In genomic region chr15:66573719-66574641, GRCh38 we compare ENCODE assay signal across 17 cellular contexts. TPM values are rescaled to one million over a fixed set of nuclear protein-coding genes. Genes with fewer than 3 reads are reported as not detected.
DNase-seq lines count a peak whose midpoint lies in the region; ATAC-seq, FAIRE-seq and TF ChIP-seq lines count a peak whose summit lies in the region.
"Had no signal": no experiment of that assay in that cellular context is flagged by ENCODE, and none has a peak within 500 bp of the region (broad histone marks: within the 10 kb centered on the region; RNA-seq: fewer than 3 reads in every experiment).

No MANE protein-coding gene starts in this region.

- H3K9ac ChIP-seq in GM12878 (ENCODE audit: control insufficient read depth, insufficient read depth, low read length) (no peak overlapping the region), subcutaneous abdominal adipose tissue (ENCODE audit: low read length in 5 of 5) (peak overlapping the region in 1 of 5 donors; percentile 26)

- no TSS peak for BruUV-seq in GM12878 (replicated peaks; lab: Mats Ljungman, UMichigan)

- in situ Hi-C loops in GM12878 (cut with MboI), result no loop called here

- 27% methylated on average over 10 of the region's 10 CpGs for WGBS in GM12878 (ENCODE audit: insufficient coverage, insufficient replicate concordance, low lambda C conversion rate, missing lambda C conversion rate)
- 54 to 60% methylated on average over 10 of the region's 10 CpGs for WGBS in lower leg skin, 2 donors

- no peak for DNase-seq in activated T-cell treated with anti-CD3 and anti-CD28 coated beads, Interleukin-2, amount 50 U/mL, for 72 hours
- no peak for DNase-seq in activated T-cell treated with anti-CD3 and anti-CD28 coated beads, Interleukin-2, amount 50 U/mL, for 4 hours
- DNase-seq in GM12878 (ENCODE audit: low read depth, low spot score) (no peak), left cardiac atrium (no peak), lower leg skin (ENCODE audit: low spot score in 2 of 2) (no peak)
- DNase-seq: activated B cell treated with CpG ODN at 0.5 μM for 24 hours; activated naive CD8-positive, alpha-beta T cell treated with anti-CD3 and anti-CD28 coated beads for 36 hours; activated T-cell treated with anti-CD3 and anti-CD28 coated beads for 4 hours; lower lobe of right lung; NCI-H1694; NCI-H524 had no signal

- H2AFZ ChIP-seq in GM12878 (ENCODE audit: control insufficient read depth, low read depth, low read length), result no peak overlapping the region

- H3K9me3 Mint-ChIP-seq in activated T-cell treated with anti-CD3 and anti-CD28 coated beads, Interleukin-2, amount 50 U/mL, for 72 hours, result no peaks in the 10 kb centered on the region
- no peaks in the 10 kb centered on the region for H3K9me3 Mint-ChIP-seq in activated T-cell treated with anti-CD3 and anti-CD28 coated beads, Interleukin-2, amount 50 U/mL, for 4 hours
- H3K9me3 Mint-ChIP-seq: activated B cell treated with CpG ODN at 0.5 μM for 24 hours; activated naive CD8-positive, alpha-beta T cell treated with anti-CD3 and anti-CD28 coated beads for 36 hours; stimulated activated effector memory CD8-positive, alpha-beta T cell treated with anti-CD3 and anti-CD28 coated beads, Interleukin-12 subunit alpha, Interleukin-12 subunit beta, amount 100 ng/mL, for 72 hours had no signal

- H3K36me3 Mint-ChIP-seq in activated T-cell treated with anti-CD3 and anti-CD28 coated beads, Interleukin-2, amount 50 U/mL, for 72 hours (ENCODE audit: insufficient read depth in 2 of 2), result no peaks in the 10 kb centered on the region
- no peaks in the 10 kb centered on the region for H3K36me3 Mint-ChIP-seq in activated T-cell treated with anti-CD3 and anti-CD28 coated beads, Interleukin-2, amount 50 U/mL, for 4 hours (ENCODE audit: insufficient read depth)
- H3K36me3 Mint-ChIP-seq: activated naive CD8-positive, alpha-beta T cell treated with anti-CD3 and anti-CD28 coated beads for 36 hours; stimulated activated effector memory CD8-positive, alpha-beta T cell treated with anti-CD3 and anti-CD28 coated beads, Interleukin-12 subunit alpha, Interleukin-12 subunit beta, amount 100 ng/mL, for 72 hours had no signal

- no peaks in the 10 kb centered on the region for H3K27me3 ChIP-seq in GM12878 (replicated peaks in 1 of 2; ENCODE audit: control insufficient read depth in 2 of 2, insufficient read depth in 2 of 2, low read length in 1 of 2)
- no peaks in the 10 kb centered on the region for H3K27me3 ChIP-seq in subcutaneous abdominal adipose tissue (ENCODE audit: control insufficient read depth in 5 of 5, insufficient read depth in 4 of 5, low read length in 5 of 5)

- intact Hi-C loops in GM12878 (cut with micrococcal nuclease; ENCODE audit: unreplicated experiment), result no loop called here
- intact Hi-C loops in left cardiac atrium (cut with DNase I), result no loop called here
- intact Hi-C loops in lower leg skin (cut with DNase I; ENCODE audit: low total_unique reads), result no loop called here

- no peaks in the 10 kb centered on the region for H3K9me3 ChIP-seq in GM12878 (replicated peaks; ENCODE audit: control insufficient read depth, insufficient read depth, low read length)
- no peaks in the 10 kb centered on the region for H3K9me3 ChIP-seq in subcutaneous abdominal adipose tissue (ENCODE audit: control insufficient read depth in 5 of 5, low read length in 5 of 5)
- H3K9me3 ChIP-seq: A549, lower lobe of right lung had no signal

- TF ChIP-seq CTCF in GM12878 (IDR thresholded peaks at IDR 0.05 in 2 of 3, conservative IDR thresholded peaks at IDR 0.05 in 1 of 3; ENCODE audit: control insufficient read depth in 2 of 3, extremely low read depth in 1 of 3, insufficient read depth in 1 of 3, low read depth in 3 of 3, low read length in 3 of 3) (no peak), lower leg skin (IDR thresholded peaks at IDR 0.05) (no peak)

- H3K27ac ChIP-seq in GM12878 (ENCODE audit: control insufficient read depth, insufficient read depth) (no peak overlapping the region), subcutaneous abdominal adipose tissue (ENCODE audit: low read depth, low read length) (peak overlapping the region; percentile 50)
- H3K27ac ChIP-seq: A549, epithelial cell of prostate, lower lobe of right lung had no signal

- no peak for ATAC-seq in activated T-cell treated with anti-CD3 and anti-CD28 coated beads, Interleukin-2, amount 50 U/mL, for 72 hours (replicated peaks in 1 of 2)
- ATAC-seq in activated T-cell treated with anti-CD3 and anti-CD28 coated beads, Interleukin-2, amount 50 U/mL, for 4 hours, result no peak
- ATAC-seq in GM12878 (peak; percentile 55), left cardiac atrium (peak; percentile 84 to 87), GM21717 (IDR thresholded peaks at IDR 0.05; ENCODE audit: unreplicated experiment) (no peak), GM19035 (IDR thresholded peaks at IDR 0.05; ENCODE audit: unreplicated experiment) (no peak)
- ATAC-seq: A549; lower lobe of right lung; stimulated activated effector memory CD8-positive, alpha-beta T cell treated with anti-CD3 and anti-CD28 coated beads, Interleukin-12 subunit alpha, Interleukin-12 subunit beta, amount 100 ng/mL, for 72 hours had no signal

- SMC1A ChIA-PET in GM12878 (lab: Charles Lee; ENCODE audit: uncharacterized antibody, unreplicated experiment), result no interaction called here

- CTCF ChIA-PET in GM12878 (lab: Yijun Ruan, JAX), result interaction anchor here (0.7 to 1.7 kb wide), 4 partner anchors 8 to 838 kb away, joined by 3 to 5 read pairs (median 4); partner anchors contain the start of gene LCTL

- peak; percentile 64 for FAIRE-seq in GM12878 (lab: Jason Lieb, UNC)
- FAIRE-seq: A549 had no signal

- RAD21 ChIA-PET in GM12878 (lab: Charles Lee; ENCODE audit: unreplicated experiment), result no interaction called here

- TF ChIP-seq RAD21 in GM12878 (IDR thresholded peaks at IDR 0.05; ENCODE audit: insufficient read depth, low read depth, low read length), result no peak

- 0 out of 2 replicates have a peak overlapping the region, but pooled peaks have one; percentile 11 for H3K4me2 ChIP-seq in GM12878 (ENCODE audit: control insufficient read depth, insufficient read depth)
- H3K4me2 ChIP-seq: A549 had no signal

- no peak for TF ChIP-seq EP300 in GM12878 (IDR thresholded peaks at IDR 0.05; ENCODE audit: borderline replicate concordance in 1 of 2, control insufficient read depth in 1 of 2, low read depth in 2 of 2, low read length in 2 of 2)

- peak overlapping the region; percentile 21 for H3K27ac Mint-ChIP-seq in activated T-cell treated with anti-CD3 and anti-CD28 coated beads, Interleukin-2, amount 50 U/mL, for 72 hours
- H3K27ac Mint-ChIP-seq: activated B cell treated with CpG ODN at 0.5 μM for 24 hours; activated naive CD8-positive, alpha-beta T cell treated with anti-CD3 and anti-CD28 coated beads for 36 hours; stimulated activated effector memory CD8-positive, alpha-beta T cell treated with anti-CD3 and anti-CD28 coated beads, Interleukin-12 subunit alpha, Interleukin-12 subunit beta, amount 100 ng/mL, for 72 hours had no signal

- TF ChIP-seq POLR2A in GM12878 (IDR thresholded peaks at IDR 0.05; ENCODE audit: low read depth, low read length), result no peak
- no peak for TF ChIP-seq POLR2A in lower leg skin (IDR thresholded peaks at IDR 0.05)

- H3K4me3 Mint-ChIP-seq in activated T-cell treated with anti-CD3 and anti-CD28 coated beads, Interleukin-2, amount 50 U/mL, for 72 hours, result no peak overlapping the region
- no peak overlapping the region for H3K4me3 Mint-ChIP-seq in activated T-cell treated with anti-CD3 and anti-CD28 coated beads, Interleukin-2, amount 50 U/mL, for 4 hours
- H3K4me3 Mint-ChIP-seq: activated B cell treated with CpG ODN at 0.5 μM for 24 hours; activated naive CD8-positive, alpha-beta T cell treated with anti-CD3 and anti-CD28 coated beads for 36 hours; stimulated activated effector memory CD8-positive, alpha-beta T cell treated with anti-CD3 and anti-CD28 coated beads, Interleukin-12 subunit alpha, Interleukin-12 subunit beta, amount 100 ng/mL, for 72 hours had no signal

- no peaks in the 10 kb centered on the region for H3K27me3 Mint-ChIP-seq in activated T-cell treated with anti-CD3 and anti-CD28 coated beads, Interleukin-2, amount 50 U/mL, for 72 hours (ENCODE audit: low read depth)
- no peaks in the 10 kb centered on the region for H3K27me3 Mint-ChIP-seq in activated T-cell treated with anti-CD3 and anti-CD28 coated beads, Interleukin-2, amount 50 U/mL, for 4 hours (ENCODE audit: low read depth)
- H3K27me3 Mint-ChIP-seq: activated B cell treated with CpG ODN at 0.5 μM for 24 hours; activated naive CD8-positive, alpha-beta T cell treated with anti-CD3 and anti-CD28 coated beads for 36 hours had no signal

- H3K4me1 ChIP-seq in GM12878 (ENCODE audit: control insufficient read depth, insufficient read depth, low read length), result 0 out of 2 replicates have a peak, but pooled peaks cover 4% of the 10 kb centered on the region
- H3K4me1 ChIP-seq in subcutaneous abdominal adipose tissue (ENCODE audit: control insufficient read depth in 5 of 5, insufficient read depth in 5 of 5, low read length in 5 of 5), result peaks cover 0 to 7% (median 4%) of the 10 kb centered on the region in 5 donors
- H3K4me1 ChIP-seq: A549, lower lobe of right lung had no signal

- no peak overlapping the region for H3K4me3 ChIP-seq in GM12878
- peak overlapping the region in 1 of 5 donors; percentile 6 for H3K4me3 ChIP-seq in subcutaneous abdominal adipose tissue (ENCODE audit: low read depth in 1 of 5, low read length in 5 of 5)
- H3K4me3 ChIP-seq in lower leg skin (ENCODE audit: low read depth, poor library complexity, severe bottlenecking), result no peak overlapping the region
- H3K4me3 ChIP-seq: A549, lower lobe of right lung had no signal

- H3K79me2 ChIP-seq in GM12878 (ENCODE audit: control insufficient read depth, insufficient read depth, low read length), result no peaks in the 10 kb centered on the region

- no peaks in the 10 kb centered on the region for H4K20me1 ChIP-seq in GM12878 (ENCODE audit: control insufficient read depth, insufficient read depth)

- POLR2A ChIA-PET in GM12878 (lab: Charles Lee), result no interaction called here

- no peaks in the 10 kb centered on the region for H3K36me3 ChIP-seq in GM12878 (ENCODE audit: control insufficient read depth in 2 of 2, insufficient read depth in 2 of 2, low read length in 1 of 2)
- H3K36me3 ChIP-seq in subcutaneous abdominal adipose tissue (ENCODE audit: control insufficient read depth in 5 of 5, insufficient read depth in 5 of 5, low read length in 5 of 5), result no peaks in the 10 kb centered on the region
- H3K36me3 ChIP-seq: lower lobe of right lung had no signal

- H3K4me1 Mint-ChIP-seq in activated T-cell treated with anti-CD3 and anti-CD28 coated beads, Interleukin-2, amount 50 U/mL, for 72 hours (ENCODE audit: low read depth), result peaks cover 22% of the 10 kb centered on the region
- no peaks in the 10 kb centered on the region for H3K4me1 Mint-ChIP-seq in activated T-cell treated with anti-CD3 and anti-CD28 coated beads, Interleukin-2, amount 50 U/mL, for 4 hours (ENCODE audit: low read depth)

RNA-seq across cellular contexts. Expression of gene LCTL, which starts 8.2 kb away (rescaled TPM):
- total RNA-seq in activated T-cell treated with anti-CD3 and anti-CD28 coated beads, Interleukin-2, amount 50 U/mL, for 72 hours, result not detected
- not detected for total RNA-seq in activated T-cell treated with anti-CD3 and anti-CD28 coated beads, Interleukin-2, amount 50 U/mL, for 4 hours
- total RNA-seq in GM12878 (2013; cell fraction: nucleolus; rRNA removed), result not detected in 2 replicates
- total RNA-seq in GM12878 (2014; rRNA removed) (not detected in 2 replicates), GM12878 (2014; rRNA removed; fragmentation: Illumina TruSeq; extraction: Trizol) (not detected in 2 replicates), GM12878 (2021) (not detected in 2 replicates), left cardiac atrium (not detected), lower leg skin (not detected)
- polyA plus RNA-seq in GM12878 (2011; ENCODE audit: low read depth), result not detected
- polyA plus RNA-seq in GM12878 (2011; rRNA removed) (0.07 and 0.13 TPM in 2 replicates), GM12878 (2014; fragmentation: Illumina TruSeq; extraction: Trizol) (not detected in 2 replicates), GM12878 (2014; fragmentation: Nextera tagmentation; extraction: Ambion mirVana) (under 1 TPM; 0.26 to 0.40 TPM), GM12878 (2014; rRNA removed) (0.20 TPM in 1 of 2 replicates, not detected in the other), GM12878 (2016; fragmentation: Nextera tagmentation; extraction: Ambion mirVana) (under 1 TPM; 0.59 to 0.76 TPM)
- 0.07 TPM in 1 of 2 replicates, not detected in the other for polyA plus RNA-seq in GM12878 (2011; cell fraction: cytosol; rRNA removed)
- 0.07 and 0.16 TPM in 2 replicates for polyA plus RNA-seq in GM12878 (2011; cell fraction: nucleus; rRNA removed)
- polyA plus RNA-seq in GM12878 (2012), result 0.09 and 0.11 TPM in 2 replicates
- polyA minus RNA-seq in GM12878 (2011; rRNA and poly(A)+ RNA removed), result not detected in 2 replicates
- polyA minus RNA-seq in GM12878 (2011; cell fraction: cytosol; rRNA and poly(A)+ RNA removed), result not detected in 2 replicates
- polyA minus RNA-seq in GM12878 (2011; cell fraction: nucleus; rRNA and poly(A)+ RNA removed), result not detected in 2 replicates
- total RNA-seq: activated B cell treated with CpG ODN at 0.5 μM for 24 hours; activated naive CD8-positive, alpha-beta T cell treated with anti-CD3 and anti-CD28 coated beads for 36 hours; lower lobe of right lung had no signal
- polyA plus RNA-seq: A549 had no signal

Comparison
In these comparisons a context has a peak if more than half of its experiments do, and no peak if none do; other contexts are left out.
1. ATAC-seq: peak in GM12878 (single experiment) and left cardiac atrium (2 of 2); none in activated T-cell treated with anti-CD3 and anti-CD28 coated beads, Interleukin-2, amount 50 U/mL, for 72 hours (0 of 2), activated T-cell treated with anti-CD3 and anti-CD28 coated beads, Interleukin-2, amount 50 U/mL, for 4 hours (0 of 2), GM21717 (single experiment) and GM19035 (single experiment).